Comparison of ENCODE assay signal across 1 cellular context in the genomic region with DNA sequence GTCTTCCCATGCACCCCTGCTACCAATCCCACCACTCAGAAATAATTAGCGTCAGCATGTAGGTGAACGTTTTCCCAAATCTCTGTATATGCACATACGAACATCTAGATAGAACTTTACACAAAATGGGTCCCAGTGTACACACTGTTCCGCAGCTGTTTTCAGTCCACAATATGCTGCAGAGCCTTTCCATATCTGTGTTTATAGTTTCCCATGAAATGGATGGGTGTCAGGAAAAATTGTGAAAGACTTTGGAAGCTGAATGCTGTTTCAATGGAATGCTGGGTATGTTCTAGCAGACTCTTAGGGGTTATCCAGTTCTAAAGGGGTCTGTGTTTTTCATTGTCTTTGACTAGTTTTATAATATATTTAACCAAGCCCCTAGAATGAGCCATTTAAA.
TF ChIP-seq lines count a peak whose summit lies in the region.

No MANE protein-coding gene starts in this region.

TF ChIP-seq in IMR-90, 13 proteins besides CTCF, POLR2A, EP300 and RAD21:
- TF ChIP-seq MAZ (IDR thresholded peaks at IDR 0.05; ENCODE audit: borderline replicate concordance, low read depth, low read length) (no peak), CEBPB (IDR thresholded peaks at IDR 0.05; ENCODE audit: low read depth, low read length) (peak; percentile 83), MAFK (IDR thresholded peaks at IDR 0.05; ENCODE audit: low read depth, low read length) (no peak), BHLHE40 (IDR thresholded peaks at IDR 0.05; ENCODE audit: low read depth, low read length) (no peak)
